In the genomic region with DNA sequence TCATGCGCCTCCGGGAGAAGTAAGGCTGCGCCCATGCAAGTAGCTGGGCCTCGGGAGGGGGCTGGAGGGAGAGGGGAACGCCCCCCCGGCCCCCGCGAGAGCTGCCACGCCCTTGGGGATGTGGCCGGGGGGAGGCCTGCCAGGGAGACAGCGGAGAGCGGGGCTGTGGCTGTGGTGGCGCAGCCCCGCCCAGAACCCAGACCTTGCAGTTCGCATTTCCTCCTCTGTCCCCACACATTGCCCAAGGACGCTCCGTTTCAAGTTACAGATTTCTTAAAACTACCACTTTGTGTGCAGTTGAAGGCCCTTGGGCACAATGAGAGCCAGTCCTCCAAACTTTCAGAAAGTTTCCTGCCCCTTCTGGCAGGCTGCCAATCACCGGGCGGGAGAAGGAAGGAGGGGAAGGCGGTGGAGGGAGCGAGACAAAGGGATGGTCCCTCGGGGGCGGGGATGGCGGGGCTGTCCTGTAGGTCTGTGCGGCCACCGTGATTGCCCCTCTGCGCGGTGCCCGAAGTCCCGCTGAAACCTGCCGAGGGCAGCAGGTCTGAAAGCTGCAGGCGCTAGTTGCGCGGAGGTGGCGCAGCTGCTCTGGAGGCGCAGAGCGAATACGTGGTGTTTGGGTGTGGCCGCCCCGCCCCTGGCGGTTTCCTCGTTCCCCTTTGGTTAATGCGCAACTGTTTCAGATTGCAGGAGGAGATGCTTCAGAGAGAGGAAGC, we compare ENCODE assay signal across 1 cellular context.
A peak's percentile ranks its signal among the peaks of the same experiment; 100 is the strongest.
TF ChIP-seq lines count a peak whose summit lies in the region.

No MANE protein-coding gene starts in this region.

TF ChIP-seq in K562, 482 proteins besides CTCF, POLR2A, EP300 and RAD21 (continued from another document and continues in another):
- TF ChIP-seq SMAD2 (IDR thresholded peaks at IDR 0.05; ENCODE audit: low read depth, low read length) (no peak), ETV6 (IDR thresholded peaks at IDR 0.05; ENCODE audit: borderline replicate concordance in 1 of 2, low read depth in 2 of 2, low read length in 1 of 2) (no peak), ETV6 (CRISPR knock-in tag; IDR thresholded peaks at IDR 0.05; ENCODE audit: borderline replicate concordance) (no peak), ZKSCAN1 (IDR thresholded peaks at IDR 0.05; ENCODE audit: low read depth, low read length) (0 out of 2 replicates have a peak, but pooled peaks have one; percentile 31), CSDE1 (IDR thresholded peaks at IDR 0.05) (no peak), ZNF12 (CRISPR knock-in tag; IDR thresholded peaks at IDR 0.05) (peak; percentile 34; the same call in 1 of the 2 replicates), ZNF121 (CRISPR knock-in tag; conservative IDR thresholded peaks at IDR 0.05) (no peak), NCOA2 (IDR thresholded peaks at IDR 0.05; ENCODE audit: partially characterized antibody in 2 of 2) (no peak), PPARD (CRISPR knock-in tag; IDR thresholded peaks at IDR 0.05) (no peak), FOSL1 (tag; conservative IDR thresholded peaks at IDR 0.05) (no peak), POLR2G (IDR thresholded peaks at IDR 0.05; ENCODE audit: low read depth, low read length) (peak; percentile 81), E2F3 (CRISPR knock-in tag; IDR thresholded peaks at IDR 0.05) (0 out of 2 replicates have a peak, but pooled peaks have one; percentile 52), ZNF212 (CRISPR knock-in tag; IDR thresholded peaks at IDR 0.05) (no peak), DIDO1 (tag; IDR thresholded peaks at IDR 0.05; ENCODE audit: low read depth) (no peak), RCOR1 (IDR thresholded peaks at IDR 0.05; ENCODE audit: borderline replicate concordance in 1 of 2, low read depth in 2 of 2, low read length in 2 of 2) (peak; percentile 23 to 63; a peak in 2 of 4 replicates), NBN (IDR thresholded peaks at IDR 0.05; ENCODE audit: low read depth) (no peak), SIRT6 (IDR thresholded peaks at IDR 0.05; ENCODE audit: low read depth, low read length) (no peak), CEBPB (tag; IDR thresholded peaks at IDR 0.05) (no peak), RBM22 (IDR thresholded peaks at IDR 0.05; ENCODE audit: low read depth, low read length, poor library complexity, severe bottlenecking) (peak; percentile 87), CBX3 (IDR thresholded peaks at IDR 0.05; ENCODE audit: borderline replicate concordance in 1 of 2, low read length in 2 of 2) (0 out of 3 replicates have a peak, but pooled peaks of 1 of the 2 experiments have one; percentile 12), NFATC3 (IDR thresholded peaks at IDR 0.05) (no peak), ZNF384 (IDR thresholded peaks at IDR 0.05; ENCODE audit: low read depth, low read length) (no peak), SPI1 (IDR thresholded peaks at IDR 0.05; ENCODE audit: borderline replicate concordance, low read depth, low read length) (peak; percentile 25; the same call in 1 of the 2 replicates), NR2C1 (IDR thresholded peaks at IDR 0.05) (no peak), NR2C1 (tag; IDR thresholded peaks at IDR 0.05) (no peak), ZNF124 (CRISPR knock-in tag; IDR thresholded peaks at IDR 0.05) (no peak), EP400 (IDR thresholded peaks at IDR 0.05) (peak; percentile 84), TRIM24 (IDR thresholded peaks at IDR 0.05) (no peak), SNRNP70 (optimal IDR thresholded peaks at IDR 0.05; ENCODE audit: low read depth, low read length) (no peak), TARDBP (IDR thresholded peaks at IDR 0.05) (no peak), NCOR1 (IDR thresholded peaks at IDR 0.05) (0 out of 2 replicates have a peak, but pooled peaks have one; percentile 22), RFX7 (CRISPR knock-in tag; IDR thresholded peaks at IDR 0.05) (no peak), SRSF7 (optimal IDR thresholded peaks at IDR 0.05; ENCODE audit: low read depth, low read length) (no peak)
- TF ChIP-seq, protein P1, sequence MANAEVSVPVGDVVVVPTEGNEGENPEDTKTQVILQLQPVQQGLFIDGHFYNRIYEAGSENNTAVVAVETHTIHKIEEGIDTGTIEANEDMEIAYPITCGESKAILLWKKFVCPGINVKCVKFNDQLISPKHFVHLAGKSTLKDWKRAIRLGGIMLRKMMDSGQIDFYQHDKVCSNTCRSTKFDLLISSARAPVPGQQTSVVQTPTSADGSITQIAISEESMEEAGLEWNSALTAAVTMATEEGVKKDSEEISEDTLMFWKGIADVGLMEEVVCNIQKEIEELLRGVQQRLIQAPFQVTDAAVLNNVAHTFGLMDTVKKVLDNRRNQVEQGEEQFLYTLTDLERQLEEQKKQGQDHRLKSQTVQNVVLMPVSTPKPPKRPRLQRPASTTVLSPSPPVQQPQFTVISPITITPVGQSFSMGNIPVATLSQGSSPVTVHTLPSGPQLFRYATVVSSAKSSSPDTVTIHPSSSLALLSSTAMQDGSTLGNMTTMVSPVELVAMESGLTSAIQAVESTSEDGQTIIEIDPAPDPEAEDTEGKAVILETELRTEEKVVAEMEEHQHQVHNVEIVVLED (CRISPR knock-in tag; IDR thresholded peaks at IDR 0.05), result no peak; the same call in 1 of the 2 replicates
- TF ChIP-seq, protein P2, sequence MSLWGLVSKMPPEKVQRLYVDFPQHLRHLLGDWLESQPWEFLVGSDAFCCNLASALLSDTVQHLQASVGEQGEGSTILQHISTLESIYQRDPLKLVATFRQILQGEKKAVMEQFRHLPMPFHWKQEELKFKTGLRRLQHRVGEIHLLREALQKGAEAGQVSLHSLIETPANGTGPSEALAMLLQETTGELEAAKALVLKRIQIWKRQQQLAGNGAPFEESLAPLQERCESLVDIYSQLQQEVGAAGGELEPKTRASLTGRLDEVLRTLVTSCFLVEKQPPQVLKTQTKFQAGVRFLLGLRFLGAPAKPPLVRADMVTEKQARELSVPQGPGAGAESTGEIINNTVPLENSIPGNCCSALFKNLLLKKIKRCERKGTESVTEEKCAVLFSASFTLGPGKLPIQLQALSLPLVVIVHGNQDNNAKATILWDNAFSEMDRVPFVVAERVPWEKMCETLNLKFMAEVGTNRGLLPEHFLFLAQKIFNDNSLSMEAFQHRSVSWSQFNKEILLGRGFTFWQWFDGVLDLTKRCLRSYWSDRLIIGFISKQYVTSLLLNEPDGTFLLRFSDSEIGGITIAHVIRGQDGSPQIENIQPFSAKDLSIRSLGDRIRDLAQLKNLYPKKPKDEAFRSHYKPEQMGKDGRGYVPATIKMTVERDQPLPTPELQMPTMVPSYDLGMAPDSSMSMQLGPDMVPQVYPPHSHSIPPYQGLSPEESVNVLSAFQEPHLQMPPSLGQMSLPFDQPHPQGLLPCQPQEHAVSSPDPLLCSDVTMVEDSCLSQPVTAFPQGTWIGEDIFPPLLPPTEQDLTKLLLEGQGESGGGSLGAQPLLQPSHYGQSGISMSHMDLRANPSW (CRISPR knock-in tag; IDR thresholded peaks at IDR 0.05), result 0 out of 2 replicates have a peak, but pooled peaks have one; percentile 22
- TF ChIP-seq, protein P3, sequence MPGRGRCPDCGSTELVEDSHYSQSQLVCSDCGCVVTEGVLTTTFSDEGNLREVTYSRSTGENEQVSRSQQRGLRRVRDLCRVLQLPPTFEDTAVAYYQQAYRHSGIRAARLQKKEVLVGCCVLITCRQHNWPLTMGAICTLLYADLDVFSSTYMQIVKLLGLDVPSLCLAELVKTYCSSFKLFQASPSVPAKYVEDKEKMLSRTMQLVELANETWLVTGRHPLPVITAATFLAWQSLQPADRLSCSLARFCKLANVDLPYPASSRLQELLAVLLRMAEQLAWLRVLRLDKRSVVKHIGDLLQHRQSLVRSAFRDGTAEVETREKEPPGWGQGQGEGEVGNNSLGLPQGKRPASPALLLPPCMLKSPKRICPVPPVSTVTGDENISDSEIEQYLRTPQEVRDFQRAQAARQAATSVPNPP (IDR thresholded peaks at IDR 0.05; ENCODE audit: borderline replicate concordance, insufficient read depth, insufficient read length), result no peak
- TF ChIP-seq, protein P4, sequence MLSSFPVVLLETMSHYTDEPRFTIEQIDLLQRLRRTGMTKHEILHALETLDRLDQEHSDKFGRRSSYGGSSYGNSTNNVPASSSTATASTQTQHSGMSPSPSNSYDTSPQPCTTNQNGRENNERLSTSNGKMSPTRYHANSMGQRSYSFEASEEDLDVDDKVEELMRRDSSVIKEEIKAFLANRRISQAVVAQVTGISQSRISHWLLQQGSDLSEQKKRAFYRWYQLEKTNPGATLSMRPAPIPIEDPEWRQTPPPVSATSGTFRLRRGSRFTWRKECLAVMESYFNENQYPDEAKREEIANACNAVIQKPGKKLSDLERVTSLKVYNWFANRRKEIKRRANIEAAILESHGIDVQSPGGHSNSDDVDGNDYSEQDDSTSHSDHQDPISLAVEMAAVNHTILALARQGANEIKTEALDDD (IDR thresholded peaks at IDR 0.05), result no peak; the same call in 1 of the 2 replicates
- TF ChIP-seq, protein P5, sequence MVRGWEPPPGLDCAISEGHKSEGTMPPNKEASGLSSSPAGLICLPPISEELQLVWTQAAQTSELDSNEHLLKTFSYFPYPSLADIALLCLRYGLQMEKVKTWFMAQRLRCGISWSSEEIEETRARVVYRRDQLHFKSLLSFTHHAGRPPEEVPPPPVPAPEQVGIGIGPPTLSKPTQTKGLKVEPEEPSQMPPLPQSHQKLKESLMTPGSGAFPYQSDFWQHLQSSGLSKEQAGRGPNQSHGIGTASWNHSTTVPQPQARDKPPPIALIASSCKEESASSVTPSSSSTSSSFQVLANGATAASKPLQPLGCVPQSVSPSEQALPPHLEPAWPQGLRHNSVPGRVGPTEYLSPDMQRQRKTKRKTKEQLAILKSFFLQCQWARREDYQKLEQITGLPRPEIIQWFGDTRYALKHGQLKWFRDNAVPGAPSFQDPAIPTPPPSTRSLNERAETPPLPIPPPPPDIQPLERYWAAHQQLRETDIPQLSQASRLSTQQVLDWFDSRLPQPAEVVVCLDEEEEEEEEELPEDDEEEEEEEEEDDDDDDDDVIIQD (CRISPR knock-in tag; IDR thresholded peaks at IDR 0.05), result no peak
- TF ChIP-seq, protein P6, sequence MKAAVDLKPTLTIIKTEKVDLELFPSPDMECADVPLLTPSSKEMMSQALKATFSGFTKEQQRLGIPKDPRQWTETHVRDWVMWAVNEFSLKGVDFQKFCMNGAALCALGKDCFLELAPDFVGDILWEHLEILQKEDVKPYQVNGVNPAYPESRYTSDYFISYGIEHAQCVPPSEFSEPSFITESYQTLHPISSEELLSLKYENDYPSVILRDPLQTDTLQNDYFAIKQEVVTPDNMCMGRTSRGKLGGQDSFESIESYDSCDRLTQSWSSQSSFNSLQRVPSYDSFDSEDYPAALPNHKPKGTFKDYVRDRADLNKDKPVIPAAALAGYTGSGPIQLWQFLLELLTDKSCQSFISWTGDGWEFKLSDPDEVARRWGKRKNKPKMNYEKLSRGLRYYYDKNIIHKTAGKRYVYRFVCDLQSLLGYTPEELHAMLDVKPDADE (conservative IDR thresholded peaks at IDR 0.05; ENCODE audit: control insufficient read depth, low read depth, low read length), result no peak
- TF ChIP-seq, protein P7, sequence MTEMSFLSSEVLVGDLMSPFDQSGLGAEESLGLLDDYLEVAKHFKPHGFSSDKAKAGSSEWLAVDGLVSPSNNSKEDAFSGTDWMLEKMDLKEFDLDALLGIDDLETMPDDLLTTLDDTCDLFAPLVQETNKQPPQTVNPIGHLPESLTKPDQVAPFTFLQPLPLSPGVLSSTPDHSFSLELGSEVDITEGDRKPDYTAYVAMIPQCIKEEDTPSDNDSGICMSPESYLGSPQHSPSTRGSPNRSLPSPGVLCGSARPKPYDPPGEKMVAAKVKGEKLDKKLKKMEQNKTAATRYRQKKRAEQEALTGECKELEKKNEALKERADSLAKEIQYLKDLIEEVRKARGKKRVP (CRISPR knock-in tag; IDR thresholded peaks at IDR 0.05), result no peak
- TF ChIP-seq, protein P8, sequence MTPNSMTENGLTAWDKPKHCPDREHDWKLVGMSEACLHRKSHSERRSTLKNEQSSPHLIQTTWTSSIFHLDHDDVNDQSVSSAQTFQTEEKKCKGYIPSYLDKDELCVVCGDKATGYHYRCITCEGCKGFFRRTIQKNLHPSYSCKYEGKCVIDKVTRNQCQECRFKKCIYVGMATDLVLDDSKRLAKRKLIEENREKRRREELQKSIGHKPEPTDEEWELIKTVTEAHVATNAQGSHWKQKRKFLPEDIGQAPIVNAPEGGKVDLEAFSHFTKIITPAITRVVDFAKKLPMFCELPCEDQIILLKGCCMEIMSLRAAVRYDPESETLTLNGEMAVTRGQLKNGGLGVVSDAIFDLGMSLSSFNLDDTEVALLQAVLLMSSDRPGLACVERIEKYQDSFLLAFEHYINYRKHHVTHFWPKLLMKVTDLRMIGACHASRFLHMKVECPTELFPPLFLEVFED (CRISPR knock-in tag; conservative IDR thresholded peaks at IDR 0.05), result peak; percentile 78; the same call in 1 of the 2 replicates
- TF ChIP-seq, protein P9, sequence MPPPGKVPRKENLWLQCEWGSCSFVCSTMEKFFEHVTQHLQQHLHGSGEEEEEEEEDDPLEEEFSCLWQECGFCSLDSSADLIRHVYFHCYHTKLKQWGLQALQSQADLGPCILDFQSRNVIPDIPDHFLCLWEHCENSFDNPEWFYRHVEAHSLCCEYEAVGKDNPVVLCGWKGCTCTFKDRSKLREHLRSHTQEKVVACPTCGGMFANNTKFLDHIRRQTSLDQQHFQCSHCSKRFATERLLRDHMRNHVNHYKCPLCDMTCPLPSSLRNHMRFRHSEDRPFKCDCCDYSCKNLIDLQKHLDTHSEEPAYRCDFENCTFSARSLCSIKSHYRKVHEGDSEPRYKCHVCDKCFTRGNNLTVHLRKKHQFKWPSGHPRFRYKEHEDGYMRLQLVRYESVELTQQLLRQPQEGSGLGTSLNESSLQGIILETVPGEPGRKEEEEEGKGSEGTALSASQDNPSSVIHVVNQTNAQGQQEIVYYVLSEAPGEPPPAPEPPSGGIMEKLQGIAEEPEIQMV (tag; conservative IDR thresholded peaks at IDR 0.05; ENCODE audit: low read depth), result no peak
- TF ChIP-seq, protein P10, sequence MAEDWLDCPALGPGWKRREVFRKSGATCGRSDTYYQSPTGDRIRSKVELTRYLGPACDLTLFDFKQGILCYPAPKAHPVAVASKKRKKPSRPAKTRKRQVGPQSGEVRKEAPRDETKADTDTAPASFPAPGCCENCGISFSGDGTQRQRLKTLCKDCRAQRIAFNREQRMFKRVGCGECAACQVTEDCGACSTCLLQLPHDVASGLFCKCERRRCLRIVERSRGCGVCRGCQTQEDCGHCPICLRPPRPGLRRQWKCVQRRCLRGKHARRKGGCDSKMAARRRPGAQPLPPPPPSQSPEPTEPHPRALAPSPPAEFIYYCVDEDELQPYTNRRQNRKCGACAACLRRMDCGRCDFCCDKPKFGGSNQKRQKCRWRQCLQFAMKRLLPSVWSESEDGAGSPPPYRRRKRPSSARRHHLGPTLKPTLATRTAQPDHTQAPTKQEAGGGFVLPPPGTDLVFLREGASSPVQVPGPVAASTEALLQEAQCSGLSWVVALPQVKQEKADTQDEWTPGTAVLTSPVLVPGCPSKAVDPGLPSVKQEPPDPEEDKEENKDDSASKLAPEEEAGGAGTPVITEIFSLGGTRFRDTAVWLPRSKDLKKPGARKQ (CRISPR knock-in tag; IDR thresholded peaks at IDR 0.05), result no peak
- TF ChIP-seq, protein P11, sequence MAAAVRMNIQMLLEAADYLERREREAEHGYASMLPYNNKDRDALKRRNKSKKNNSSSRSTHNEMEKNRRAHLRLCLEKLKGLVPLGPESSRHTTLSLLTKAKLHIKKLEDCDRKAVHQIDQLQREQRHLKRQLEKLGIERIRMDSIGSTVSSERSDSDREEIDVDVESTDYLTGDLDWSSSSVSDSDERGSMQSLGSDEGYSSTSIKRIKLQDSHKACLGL (CRISPR knock-in tag; IDR thresholded peaks at IDR 0.05; ENCODE audit: borderline replicate concordance, poor library complexity, severe bottlenecking), result no peak
